ENCODE assay signal across 14 cellular contexts in the genomic region with DNA sequence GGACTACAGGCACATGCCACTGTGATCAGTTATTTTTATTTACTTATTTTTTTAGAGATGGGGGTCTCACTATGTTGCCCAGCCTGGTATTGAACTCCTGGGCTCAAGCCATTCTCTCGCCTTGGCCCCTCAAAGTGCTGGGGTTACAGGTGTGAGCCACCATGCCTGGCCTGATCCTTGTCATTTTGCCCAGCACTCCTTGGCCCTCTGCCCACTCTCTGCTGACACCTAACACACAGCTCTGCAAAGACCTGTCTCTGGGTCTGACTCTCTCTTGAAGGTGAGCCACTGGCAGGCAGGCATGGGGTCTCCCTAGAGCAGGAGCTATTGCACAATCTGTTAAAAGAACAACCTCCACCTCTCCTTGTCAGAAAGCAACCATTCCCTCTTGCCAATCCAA.
DNase-seq lines count a peak whose midpoint lies in the region; ATAC-seq, FAIRE-seq and TF ChIP-seq lines count a peak whose summit lies in the region.
"Had no signal": no experiment of that assay in that cellular context is flagged by ENCODE, and none has a peak within 500 bp of the region (broad histone marks: within the 10 kb centered on the region; RNA-seq: fewer than 3 reads in every experiment).

No MANE protein-coding gene starts in this region.

- no peak for ATAC-seq in GM21528 (IDR thresholded peaks at IDR 0.05; ENCODE audit: low FRiP score, unreplicated experiment)

- 88% methylated on average over 1 of the region's 1 CpG for WGBS in prostate gland
- 77 to 97% (median 93%) methylated on average over 1 of the region's 1 CpG for WGBS in small intestine, 3 donors

- peak; percentile 32 for DNase-seq in NCI-H2171 treated with DMSO at 0.1 percent for 48 hours (lab: John Stamatoyannopoulos, UW)
- DNase-seq in NCI-H2171 (lab: John Stamatoyannopoulos, UW), result no peak
- peak; percentile 71 for DNase-seq in NCI-H69 (lab: John Stamatoyannopoulos, UW)
- DNase-seq in epithelial cell of esophagus (ENCODE audit: low read depth), result peak; percentile 29
- peak; percentile 13 for DNase-seq in prostate gland (ENCODE audit: low spot score)
- DNase-seq in DMS153 treated with DMSO at 0.1 percent for 48 hours (lab: John Stamatoyannopoulos, UW; ENCODE audit: unreplicated experiment), result no peak
- no peak for DNase-seq in small intestine
- DNase-seq: 8988T, DMS153, NCI-H146 had no signal

- no peaks in the 10 kb centered on the region for H3K9me3 ChIP-seq in prostate gland
- no peaks in the 10 kb centered on the region for H3K9me3 ChIP-seq in small intestine (ENCODE audit: control insufficient read depth, low read depth)

- H3K36me3 ChIP-seq in prostate gland (no peaks in the 10 kb centered on the region), small intestine (ENCODE audit: control insufficient read depth in 2 of 2, insufficient read depth in 2 of 2, low read length in 2 of 2) (no peaks in the 10 kb centered on the region)
- H3K36me3 ChIP-seq: BLaER1 treated with 17β-estradiol and CSF1 and Interleukin-3, amounts not matched to agents 10 nM and 100 nM had no signal

- H3K4me3 ChIP-seq in epithelial cell of esophagus (ENCODE audit: low read length) (no peak overlapping the region), prostate gland (no peak overlapping the region), small intestine (ENCODE audit: low read depth in 1 of 2, low read length in 2 of 2) (no peak overlapping the region)
- H3K4me3 ChIP-seq: BLaER1 treated with 17β-estradiol and CSF1 and Interleukin-3, amounts not matched to agents 10 nM and 100 nM had no signal

- no peaks in the 10 kb centered on the region for H3K27me3 ChIP-seq in prostate gland (replicated peaks; ENCODE audit: insufficient read depth)
- no peaks in the 10 kb centered on the region for H3K27me3 ChIP-seq in small intestine (ENCODE audit: control insufficient read depth in 2 of 2, insufficient read depth in 2 of 2, low read length in 2 of 2)
- H3K27me3 ChIP-seq: BLaER1 treated with 17β-estradiol and CSF1 and Interleukin-3, amounts not matched to agents 10 nM and 100 nM had no signal

- H3K4me1 ChIP-seq in prostate gland (replicated peaks) (no peaks in the 10 kb centered on the region), small intestine (ENCODE audit: control insufficient read depth in 2 of 2, insufficient read depth in 1 of 2, low read depth in 1 of 2, low read length in 1 of 2) (peaks cover 0 to 6% of the 10 kb centered on the region in 2 donors)

- intact Hi-C loops in prostate gland (cut with DNase I), result no loop called here

- no peak for TF ChIP-seq CTCF in epithelial cell of esophagus (IDR thresholded peaks at IDR 0.05; ENCODE audit: insufficient read depth, low read depth, low read length, missing control alignments)
- no peak for TF ChIP-seq CTCF in prostate gland (IDR thresholded peaks at IDR 0.05)

- FAIRE-seq in small intestine (lab: Jason Lieb, UNC), result no peak
- FAIRE-seq: H54, RCC 7860 had no signal

- H3K27ac ChIP-seq in prostate gland (no peak overlapping the region), small intestine (ENCODE audit: low read depth in 1 of 2, low read length in 1 of 2) (no peak overlapping the region)
- H3K27ac ChIP-seq: BLaER1 treated with 17β-estradiol and CSF1 and Interleukin-3, amounts not matched to agents 10 nM and 100 nM had no signal

- TF ChIP-seq POLR2A in prostate gland (IDR thresholded peaks at IDR 0.05), result no peak

Comparison
In these comparisons a context has a peak if more than half of its experiments do, and no peak if none do; other contexts are left out.
1. DNase-seq: peak in NCI-H2171 treated with DMSO at 0.1 percent for 48 hours (single experiment), NCI-H69 (single experiment), epithelial cell of esophagus (single experiment) and prostate gland (single experiment); none in NCI-H2171 (single experiment), DMS153 treated with DMSO at 0.1 percent for 48 hours (single experiment) and small intestine (single experiment).